Comparison of ENCODE assay signal across 8 cellular contexts in the genomic region with DNA sequence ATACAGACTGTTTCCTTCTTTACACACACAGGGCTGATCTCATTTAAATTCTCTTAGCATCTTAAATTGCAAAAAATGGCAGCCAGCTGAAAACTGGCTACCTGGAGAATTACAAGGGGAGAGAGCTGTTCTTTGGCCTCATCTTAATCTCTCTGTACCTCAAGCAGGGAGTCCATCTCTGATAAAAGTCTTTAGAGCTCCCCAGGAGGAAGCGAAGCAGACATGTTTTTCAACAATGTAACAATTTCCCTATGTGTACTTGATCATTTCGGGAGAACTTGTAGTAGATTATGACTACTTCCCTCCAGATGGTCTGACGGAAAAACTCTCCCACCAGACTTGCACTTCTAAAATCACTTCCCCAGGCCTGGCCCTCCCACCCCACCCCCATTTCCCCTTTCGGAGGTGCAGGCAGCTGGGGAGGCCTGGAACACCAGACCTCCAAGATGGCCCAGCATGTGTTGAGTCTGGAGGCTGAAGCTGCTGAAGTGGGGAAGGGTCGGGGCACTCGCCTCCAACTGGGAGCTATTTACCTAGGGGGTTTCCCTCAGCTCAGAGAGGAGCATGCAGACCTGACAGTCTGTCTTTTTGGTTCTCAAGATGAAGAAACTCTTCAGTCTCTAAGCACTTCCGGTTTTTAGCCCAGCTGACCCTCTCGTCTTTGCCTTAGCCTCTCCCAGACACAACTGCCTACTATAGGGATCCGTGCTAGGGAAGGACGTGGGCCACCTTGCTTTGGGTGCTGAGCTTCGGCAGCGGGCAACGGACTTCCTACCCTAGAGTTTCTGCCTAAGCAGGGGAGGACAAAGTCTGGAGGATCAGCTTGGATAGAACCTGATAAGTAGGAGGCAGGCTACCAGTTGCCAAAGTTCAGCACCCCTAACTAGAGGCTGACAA.
DNase-seq lines count a peak whose midpoint lies in the region; ATAC-seq and TF ChIP-seq lines count a peak whose summit lies in the region.

No MANE protein-coding gene starts in this region.

- POLR2A ChIA-PET in AG04450 (lab: Yijun Ruan, JAX): interaction anchor here (2.2 kb wide), 1 partner anchor 164 kb away, joined by 32 read pairs; a partner anchor contains a TSS

- H3K36me3 Mint-ChIP-seq in activated naive CD8-positive, alpha-beta T cell treated with anti-CD3 and anti-CD28 coated beads, Interleukin-2, amount 50 U/mL, for 24 hours (ENCODE audit: low read depth): no peaks in the 10 kb centered on the region
- no peaks in the 10 kb centered on the region for H3K36me3 Mint-ChIP-seq in naive B cell

- H3K27me3 ChIP-seq in AG04450 (ENCODE audit: control insufficient read depth, insufficient read depth, low read length): no peaks in the 10 kb centered on the region

- H3K9me3 Mint-ChIP-seq in activated naive CD8-positive, alpha-beta T cell treated with anti-CD3 and anti-CD28 coated beads, Interleukin-2, amount 50 U/mL, for 24 hours: no peaks in the 10 kb centered on the region
- peaks cover 0 to 4% (median 0%) of the 10 kb centered on the region in 7 donors for H3K9me3 Mint-ChIP-seq in naive B cell

- peak overlapping the region; percentile 75 for H3K4me3 Mint-ChIP-seq in activated naive CD8-positive, alpha-beta T cell treated with anti-CD3 and anti-CD28 coated beads, Interleukin-2, amount 50 U/mL, for 24 hours
- H3K4me3 Mint-ChIP-seq in naive B cell: peak overlapping the region; percentile 72 to 97 (median 91)

- DNase-seq in AG04450 (ENCODE audit: low read depth, low spot score) (no peak), KBM-7 (peak; percentile 83), naive B cell (peak; percentile 48), HCEC 1CT (no peak)
- no peak for DNase-seq in activated naive CD8-positive, alpha-beta T cell treated with anti-CD3 and anti-CD28 coated beads, Interleukin-2, amount 50 U/mL, for 24 hours

- H3K4me3 ChIP-seq in AG04450 (ENCODE audit: low read depth, low read length): no peak overlapping the region

- ATAC-seq in activated naive CD8-positive, alpha-beta T cell treated with anti-CD3 and anti-CD28 coated beads, Interleukin-2, amount 50 U/mL, for 24 hours: no peak
- ATAC-seq in naive B cell (ENCODE audit: low read depth in 2 of 2) (peak in 1 of 2 donors; percentile 6), GM19324 (IDR thresholded peaks at IDR 0.05; ENCODE audit: low FRiP score, unreplicated experiment) (no peak), HG03457 (IDR thresholded peaks at IDR 0.05; ENCODE audit: unreplicated experiment) (no peak), HG02623 (IDR thresholded peaks at IDR 0.05; ENCODE audit: unreplicated experiment) (no peak)

- CTCF ChIA-PET in AG04450 (lab: Charles Lee): interaction anchor here (0.6 to 1.8 kb wide), 3 partner anchors 165 to 319 kb away, joined by 3 to 9 read pairs (median 3); no protein-coding TSS in a partner anchor

- H3K9me3 ChIP-seq in AG04450 (ENCODE audit: control insufficient read depth, insufficient read depth, low read length): peaks cover 4% of the 10 kb centered on the region; the same call in 1 of the 2 replicates

- H3K27me3 Mint-ChIP-seq in activated naive CD8-positive, alpha-beta T cell treated with anti-CD3 and anti-CD28 coated beads, Interleukin-2, amount 50 U/mL, for 24 hours: peaks cover 2% of the 10 kb centered on the region
- H3K27me3 Mint-ChIP-seq in naive B cell: no peaks in the 10 kb centered on the region

- in situ Hi-C loops in KBM-7 (cut with MboI; ENCODE audit: low pct_unique_long_range_greater_than_20kb, low sequenced_read_pairs): no loop called here

- peak overlapping the region; percentile 3 for H3K27ac ChIP-seq in AG04450 (ENCODE audit: low read depth, low read length)

- TF ChIP-seq CTCF in AG04450 (IDR thresholded peaks at IDR 0.05; ENCODE audit: low read depth, low read length): no peak

- peaks cover 66% of the 10 kb centered on the region for H3K4me1 Mint-ChIP-seq in activated naive CD8-positive, alpha-beta T cell treated with anti-CD3 and anti-CD28 coated beads, Interleukin-2, amount 50 U/mL, for 24 hours
- peaks cover 48 to 64% (median 55%) of the 10 kb centered on the region in 3 donors for H3K4me1 Mint-ChIP-seq in naive B cell

- peak overlapping the region; percentile 97 for H3K27ac Mint-ChIP-seq in activated naive CD8-positive, alpha-beta T cell treated with anti-CD3 and anti-CD28 coated beads, Interleukin-2, amount 50 U/mL, for 24 hours
- H3K27ac Mint-ChIP-seq in naive B cell: peak overlapping the region; percentile 97 to 99 (median 98)

Comparison
In these comparisons a context has a peak if more than half of its experiments do, and no peak if none do; other contexts are left out.
1. DNase-seq: peak in KBM-7 (single experiment) and naive B cell (single experiment); none in AG04450 (single experiment), activated naive CD8-positive, alpha-beta T cell treated with anti-CD3 and anti-CD28 coated beads, Interleukin-2, amount 50 U/mL, for 24 hours (single experiment) and HCEC 1CT (single experiment).